ENCODE assay signal across 14 cellular contexts in genomic region chr6:101762851-101763250, GRCh38.
"Had no signal": no experiment of that assay in that cellular context is flagged by ENCODE, and none has a peak within 500 bp of the region (broad histone marks: within the 10 kb centered on the region; RNA-seq: fewer than 3 reads in every experiment).

No MANE protein-coding gene starts in this region.

- H3K27ac ChIP-seq: lower lobe of right lung, stomach, thoracic aorta had no signal

- H3K9me3 Mint-ChIP-seq: activated naive CD4-positive, alpha-beta T cell treated with anti-CD3 and anti-CD28 coated beads, Interleukin-2, amount 50 U/mL, for 24 hours; activated T-cell treated with anti-CD3 and anti-CD28 coated beads, Interleukin-2, amount 50 U/mL, for 4 hours; mesothelial cell of epicardium had no signal

- H3K36me3 Mint-ChIP-seq: activated naive CD4-positive, alpha-beta T cell treated with anti-CD3 and anti-CD28 coated beads, Interleukin-2, amount 50 U/mL, for 24 hours; mesothelial cell of epicardium had no signal

- H3K4me1 ChIP-seq: lower lobe of right lung, stomach had no signal

- H3K27me3 ChIP-seq: stomach had no signal

- H3K4me3 Mint-ChIP-seq: activated naive CD4-positive, alpha-beta T cell treated with anti-CD3 and anti-CD28 coated beads, Interleukin-2, amount 50 U/mL, for 24 hours; activated T-cell treated with anti-CD3 and anti-CD28 coated beads, Interleukin-2, amount 50 U/mL, for 4 hours; mesothelial cell of epicardium had no signal

- H3K36me3 ChIP-seq: lower lobe of right lung, stomach, thoracic aorta had no signal

- H3K4me3 ChIP-seq: lower lobe of right lung, stomach, thoracic aorta had no signal

- H3K27me3 Mint-ChIP-seq: activated naive CD4-positive, alpha-beta T cell treated with anti-CD3 and anti-CD28 coated beads, Interleukin-2, amount 50 U/mL, for 24 hours had no signal

- ATAC-seq: activated T-cell treated with anti-CD3 and anti-CD28 coated beads, Interleukin-2, amount 50 U/mL, for 4 hours; lower lobe of right lung had no signal

- H3K9me3 ChIP-seq: lower lobe of right lung, stomach, thoracic aorta had no signal

- H3K4me1 Mint-ChIP-seq: activated naive CD4-positive, alpha-beta T cell treated with anti-CD3 and anti-CD28 coated beads, Interleukin-2, amount 50 U/mL, for 24 hours had no signal

- DNase-seq: activated CD4-positive, alpha-beta T cell treated with anti-CD3 and anti-CD28 coated beads for 1 hour; activated CD4-positive, alpha-beta T cell treated with anti-CD3 and anti-CD28 coated beads, Interleukin-2, amount 50 U/mL, for 48 hours; activated effector memory CD4-positive, alpha-beta T cell treated with anti-CD3 and anti-CD28 coated beads, Interleukin-2, amount 50 U/mL, for 16 hours; activated T-cell treated with anti-CD3 and anti-CD28 coated beads, Interleukin-2, amount 50 U/mL, for 4 hours; dermis blood vessel endothelial cell; erythroblast; glutamatergic neuron; lower lobe of right lung; stimulated activated CD4-positive, alpha-beta T cell treated with anti-CD3 and anti-CD28 coated beads, Interleukin-12 subunit alpha, Interleukin-12 subunit beta, amount 100 ng/mL, for 4 hours; stimulated activated CD4-positive, alpha-beta T cell treated with anti-CD3 and anti-CD28 coated beads, Interleukin-2, amount 100 ng/mL, for 24 hours; stomach had no signal

- H3K27ac Mint-ChIP-seq: activated naive CD4-positive, alpha-beta T cell treated with anti-CD3 and anti-CD28 coated beads, Interleukin-2, amount 50 U/mL, for 24 hours; mesothelial cell of epicardium had no signal
